Comparison of ENCODE assay signal across 16 cellular contexts in genomic region chr3:70824785-70825184, GRCh38.
DNase-seq lines count a peak whose midpoint lies in the region; ATAC-seq and TF ChIP-seq lines count a peak whose summit lies in the region.
"Had no signal": no experiment of that assay in that cellular context is flagged by ENCODE, and none has a peak within 500 bp of the region (broad histone marks: within the 10 kb centered on the region; RNA-seq: fewer than 3 reads in every experiment).

No MANE protein-coding gene starts in this region.

- H3K9me3 Mint-ChIP-seq in immature natural killer cell = no peaks in the 10 kb centered on the region
- H3K9me3 Mint-ChIP-seq: activated T-helper 1 cell treated with anti-CD3 and anti-CD28 coated beads, Interleukin-12 subunit alpha, Interleukin-12 subunit beta, Interleukin-2, Interleukin-4 antibody, amounts not matched to agents 30 ng/mL and 10 ng/mL and 1 ng/mL, durations not matched to agents 14 hours and 24 hours and 36 hours had no signal

- DNase-seq in EH (ENCODE audit: low read depth) (peak; percentile 46), NCI-H226 (peak; percentile 52), choroid plexus epithelial cell (ENCODE audit: low read depth) (peak; percentile 63), osteoblast (ENCODE audit: insufficient read length, low spot score, missing footprints) (no peak), left colon (no peak), immature natural killer cell (no peak), NCI-H524 (lab: John Stamatoyannopoulos, UW) (no peak)
- DNase-seq: caudate nucleus; gastrocnemius medialis; MV-4-11; stimulated activated CD4-positive, alpha-beta T cell treated with anti-CD3 and anti-CD28 coated beads, Interleukin-2, amount 100 ng/mL, for 24 hours; stimulated activated naive CD8-positive, alpha-beta T cell treated with anti-CD3 and anti-CD28 coated beads, Interleukin-15, Interleukin-2, amounts not matched to agents 100 U/mL and 50 U/mL, for 24 hours had no signal

- no peaks in the 10 kb centered on the region for H3K9me3 ChIP-seq in osteoblast (ENCODE audit: low read depth, low read length)
- H3K9me3 ChIP-seq: gastrocnemius medialis, left lung, neutrophil had no signal

- no peak overlapping the region for H3K27ac Mint-ChIP-seq in immature natural killer cell
- H3K27ac Mint-ChIP-seq: activated T-helper 1 cell treated with anti-CD3 and anti-CD28 coated beads, Interleukin-12 subunit alpha, Interleukin-12 subunit beta, Interleukin-2, Interleukin-4 antibody, amounts not matched to agents 30 ng/mL and 10 ng/mL and 1 ng/mL, durations not matched to agents 14 hours and 24 hours and 36 hours had no signal

- H3K36me3 Mint-ChIP-seq in immature natural killer cell = no peaks in the 10 kb centered on the region

- intact Hi-C loops in left colon (cut with DNase I, micrococcal nuclease) = no loop called here

- H3K36me3 ChIP-seq in osteoblast (ENCODE audit: insufficient read depth, low read length) = no peaks in the 10 kb centered on the region
- H3K36me3 ChIP-seq: gastrocnemius medialis, left lung, neutrophil had no signal

- H3K27me3 ChIP-seq in osteoblast (ENCODE audit: insufficient read depth, low read length) = no peaks in the 10 kb centered on the region
- H3K27me3 ChIP-seq: gastrocnemius medialis, left lung, neutrophil had no signal

- H4K20me1 ChIP-seq in osteoblast (ENCODE audit: insufficient read depth, low read length) = no peaks in the 10 kb centered on the region

- H3K4me2 ChIP-seq in osteoblast (ENCODE audit: insufficient read depth, low read length) = no peak overlapping the region

- TF ChIP-seq CTCF in choroid plexus epithelial cell (conservative IDR thresholded peaks at IDR 0.05; ENCODE audit: low read depth, low read length) = no peak
- no peak for TF ChIP-seq CTCF in osteoblast (IDR thresholded peaks at IDR 0.05; ENCODE audit: extremely low read depth, low read depth, low read length)

- H3K27ac ChIP-seq in osteoblast (ENCODE audit: low read depth, low read length) = peak overlapping the region; percentile 51
- H3K27ac ChIP-seq: gastrocnemius medialis, left lung, neutrophil had no signal

- H2AFZ ChIP-seq in osteoblast (ENCODE audit: low read length) = no peak overlapping the region

- peaks cover 0 to 6% (median 1%) of the 10 kb centered on the region in 3 donors for H3K27me3 Mint-ChIP-seq in immature natural killer cell (ENCODE audit: low read depth in 3 of 3)

- no peaks in the 10 kb centered on the region for H3K4me1 Mint-ChIP-seq in immature natural killer cell

- ATAC-seq in HG02981 (IDR thresholded peaks at IDR 0.05; ENCODE audit: unreplicated experiment) (no peak), left colon (no peak)
- ATAC-seq: gastrocnemius medialis; left lung; stimulated activated naive CD8-positive, alpha-beta T cell treated with anti-CD3 and anti-CD28 coated beads, Interleukin-15, Interleukin-2, amounts not matched to agents 100 U/mL and 50 U/mL, for 24 hours had no signal

- no peaks in the 10 kb centered on the region for H3K79me2 ChIP-seq in osteoblast (ENCODE audit: insufficient read depth, low read length)

- H3K4me3 Mint-ChIP-seq in immature natural killer cell = no peak overlapping the region
- H3K4me3 Mint-ChIP-seq: activated T-helper 1 cell treated with anti-CD3 and anti-CD28 coated beads, Interleukin-12 subunit alpha, Interleukin-12 subunit beta, Interleukin-2, Interleukin-4 antibody, amounts not matched to agents 30 ng/mL and 10 ng/mL and 1 ng/mL, durations not matched to agents 14 hours and 24 hours and 36 hours had no signal

- no peak overlapping the region for H3K4me3 ChIP-seq in choroid plexus epithelial cell (ENCODE audit: low read depth, low read length)
- H3K4me3 ChIP-seq in osteoblast (ENCODE audit: insufficient read depth, low read length) = no peak overlapping the region
- H3K4me3 ChIP-seq: gastrocnemius medialis, left lung had no signal

- H3K4me1 ChIP-seq in osteoblast (ENCODE audit: insufficient read depth, low read length) = peaks cover 31% of the 10 kb centered on the region
- H3K4me1 ChIP-seq: gastrocnemius medialis, left lung had no signal

Comparison
In these comparisons a context has a peak if more than half of its experiments do, and no peak if none do; other contexts are left out.
1. DNase-seq: peak in EH (single experiment), NCI-H226 (single experiment) and choroid plexus epithelial cell (single experiment); none in osteoblast (single experiment), left colon (0 of 2), immature natural killer cell (0 of 3) and NCI-H524 (0 of 2).